Comparison of ENCODE assay signal across 8 cellular contexts in the genomic region with DNA sequence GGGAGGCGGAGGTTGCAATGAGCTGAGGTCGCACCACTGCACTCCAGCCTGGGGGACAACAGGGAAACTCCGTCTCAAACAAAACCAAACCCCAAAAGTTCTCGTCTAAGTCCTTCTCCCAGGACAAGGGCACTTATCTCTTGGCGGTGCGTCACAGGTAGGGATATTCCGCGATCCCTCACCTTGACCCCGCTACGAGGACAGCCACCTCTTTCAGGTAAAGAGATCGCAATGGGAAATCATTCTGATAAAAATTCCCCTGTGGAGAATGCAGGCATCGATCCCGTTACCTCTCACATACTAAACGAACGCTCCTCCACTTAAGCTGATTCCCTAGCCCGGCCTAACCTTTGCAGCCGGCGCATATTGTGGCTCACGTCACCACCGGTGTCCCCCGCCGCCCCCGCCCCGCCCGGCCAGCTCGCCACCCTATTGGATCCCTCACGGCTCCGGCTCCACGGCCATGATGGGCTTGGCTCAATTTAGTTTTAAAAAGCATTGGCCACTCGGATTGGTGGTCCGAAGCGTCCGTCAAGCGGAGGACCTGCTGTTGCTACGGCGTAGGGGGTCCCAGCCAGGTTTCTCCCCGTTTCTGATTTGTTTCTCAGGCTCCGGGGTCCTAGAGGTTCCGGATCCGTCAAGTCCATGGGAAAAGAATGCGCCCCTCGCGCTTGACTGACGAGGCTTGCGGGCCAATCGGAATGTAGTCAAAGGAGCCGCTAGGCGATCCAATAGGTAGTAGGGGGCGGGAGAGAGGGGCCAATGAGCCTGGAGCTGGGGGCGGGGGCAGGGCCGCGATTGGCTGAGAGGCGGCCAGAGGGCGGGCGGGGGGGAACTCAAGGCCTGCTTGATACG. TPM values are rescaled to one million over a fixed set of nuclear protein-coding genes. Genes with fewer than 3 reads are reported as not detected.
A peak's percentile ranks its signal among the peaks of the same experiment; 100 is the strongest.
DNase-seq lines count a peak whose midpoint lies in the region; ATAC-seq and TF ChIP-seq lines count a peak whose summit lies in the region.

No MANE protein-coding gene starts in this region.

- TF ChIP-seq CTCF in H9 (conservative IDR thresholded peaks at IDR 0.05): no peak
- no peak for TF ChIP-seq CTCF in RWPE2 (IDR thresholded peaks at IDR 0.05; ENCODE audit: poor library complexity, severe bottlenecking)
- TF ChIP-seq CTCF in fibroblast of the aortic adventitia (IDR thresholded peaks at IDR 0.05; ENCODE audit: insufficient read depth, low read length): no peak

- DNase-seq in ELF-1 (ENCODE audit: low read depth, low spot score) (peak; percentile 99), H9 (peak; percentile 99), M059J (ENCODE audit: low read depth) (peak; percentile 98), RWPE2 (ENCODE audit: low spot score) (peak; percentile 98), fibroblast of the aortic adventitia (ENCODE audit: low read depth) (peak; percentile 99)
- DNase-seq in activated effector memory CD4-positive, alpha-beta T cell treated with Interleukin-2 at 50 U/mL for 16 hours: peak; percentile 90
- DNase-seq in natural killer cell treated with Interleukin-12 subunit alpha and Interleukin-12 subunit beta and Interleukin-15 and Interleukin-18, amount 100 ng/mL, for 72 hours (ENCODE audit: low spot score): peak; percentile 97
- DNase-seq in stimulated activated naive CD4-positive, alpha-beta T cell (lab: John Stamatoyannopoulos, UW): peak; percentile 94 to 99 (median 98)

- peaks cover 28% of the 10 kb centered on the region for H3K36me3 ChIP-seq in RWPE2 (ENCODE audit: low read depth)

- H3K4me2 ChIP-seq in H9 (ENCODE audit: insufficient read depth, insufficient read length, low read length): peak overlapping the region; percentile 73

- no CpG with 5 or more reads among the region's 56 CpGs for WGBS in H9 (ENCODE audit: extremely low coverage, insufficient read length, low lambda C conversion rate)

- H2BK15ac ChIP-seq in H9 (ENCODE audit: low read depth, low read length): no peak overlapping the region

- H3K4me3 ChIP-seq in RWPE2 (ENCODE audit: severe bottlenecking) (peak overlapping the region; percentile 99), fibroblast of the aortic adventitia (ENCODE audit: low read depth, low read length) (peak overlapping the region; percentile 78)

- no peak overlapping the region for H2AK5ac ChIP-seq in H9 (ENCODE audit: insufficient read length, low read length)

- no peak overlapping the region for H3K23ac ChIP-seq in H9 (ENCODE audit: insufficient read length, low read depth, low read length)

- peak overlapping the region; percentile 96 for H3K14ac ChIP-seq in H9 (ENCODE audit: insufficient read depth, low read length)

- peak overlapping the region; percentile 88 for H2AFZ ChIP-seq in H9 (ENCODE audit: low read length)

- peaks cover 26 to 30% of the 10 kb centered on the region in 2 experiments for H3K4me1 Mint-ChIP-seq in H9
- H3K4me1 Mint-ChIP-seq in natural killer cell treated with Interleukin-12 subunit alpha and Interleukin-12 subunit beta and Interleukin-15 and Interleukin-18, amount 100 ng/mL, for 72 hours (ENCODE audit: low read depth in 2 of 2): peaks cover 36% of the 10 kb centered on the region in 2 donors

- peak overlapping the region; percentile 84 for H3K9ac ChIP-seq in H9 (ENCODE audit: extremely low read depth, insufficient read length, low read length)

- H3K4me1 ChIP-seq in H9 (ENCODE audit: insufficient read depth, low read length): peaks cover 4% of the 10 kb centered on the region
- H3K4me1 ChIP-seq in RWPE2 (ENCODE audit: insufficient read depth, poor library complexity, severe bottlenecking): no peaks in the 10 kb centered on the region

- peak overlapping the region; percentile 86 to 87 for H3K4me3 Mint-ChIP-seq in H9
- H3K4me3 Mint-ChIP-seq in natural killer cell treated with Interleukin-12 subunit alpha and Interleukin-12 subunit beta and Interleukin-15 and Interleukin-18, amount 100 ng/mL, for 72 hours: peak overlapping the region; percentile 91

- no peak overlapping the region for H4K91ac ChIP-seq in H9 (ENCODE audit: insufficient read length, low read depth, low read length)

- H3K9me3 Mint-ChIP-seq in H9: no peaks in the 10 kb centered on the region; a peak in 1 of 5 replicates
- H3K9me3 Mint-ChIP-seq in natural killer cell treated with Interleukin-12 subunit alpha and Interleukin-12 subunit beta and Interleukin-15 and Interleukin-18, amount 100 ng/mL, for 72 hours: no peaks in the 10 kb centered on the region

- peak; percentile 87 for ATAC-seq in RWPE2 (ENCODE audit: low read depth)
- peak; percentile 96 to 97 for ATAC-seq in natural killer cell treated with Interleukin-12 subunit alpha and Interleukin-12 subunit beta and Interleukin-15 and Interleukin-18, amount 100 ng/mL, for 72 hours

- H4K5ac ChIP-seq in H9 (ENCODE audit: insufficient read length, low read depth, low read length): no peak overlapping the region

- no peak overlapping the region for H3T11ph ChIP-seq in H9 (ENCODE audit: low read length)

- H3K36me3 Mint-ChIP-seq in H9 (ENCODE audit: insufficient read depth in 1 of 3, low read depth in 3 of 3): peaks cover 0 to 4% (median 4%) of the 10 kb centered on the region in 3 experiments; a peak in 3 of 7 replicates
- peaks cover 10% of the 10 kb centered on the region for H3K36me3 Mint-ChIP-seq in natural killer cell treated with Interleukin-12 subunit alpha and Interleukin-12 subunit beta and Interleukin-15 and Interleukin-18, amount 100 ng/mL, for 72 hours

- peak overlapping the region; percentile 41 for H2BK12ac ChIP-seq in H9 (ENCODE audit: insufficient read length, low read depth, low read length)

- H3K9me3 ChIP-seq in H9 (ENCODE audit: control insufficient read depth, low read depth, low read length): no peaks in the 10 kb centered on the region
- no peaks in the 10 kb centered on the region for H3K9me3 ChIP-seq in RWPE2 (ENCODE audit: severe bottlenecking)

- H3K18ac ChIP-seq in H9 (ENCODE audit: insufficient read length, low read depth, low read length): peak overlapping the region; percentile 98

- no peak overlapping the region for H3K4ac ChIP-seq in H9 (ENCODE audit: low read depth, low read length)

- H4K8ac ChIP-seq in H9 (replicated peaks; ENCODE audit: insufficient read length, low read depth, low read length): no peak overlapping the region

- H3K56ac ChIP-seq in H9 (ENCODE audit: insufficient read length, low read depth, low read length): peak overlapping the region; percentile 69

- no peak overlapping the region for H2BK5ac ChIP-seq in H9 (ENCODE audit: insufficient read length, low read length)

- H2BK120ac ChIP-seq in H9 (ENCODE audit: low read depth, low read length, poor library complexity, severe bottlenecking): no peak overlapping the region

- peaks cover 3% of the 10 kb centered on the region; the same call in 1 of the 2 replicates for H3K27me3 Mint-ChIP-seq in H9 (ENCODE audit: low read depth)
- no peaks in the 10 kb centered on the region for H3K27me3 Mint-ChIP-seq in natural killer cell treated with Interleukin-12 subunit alpha and Interleukin-12 subunit beta and Interleukin-15 and Interleukin-18, amount 100 ng/mL, for 72 hours

- no peak overlapping the region for H2BK20ac ChIP-seq in H9 (ENCODE audit: low read depth, low read length, poor library complexity, severe bottlenecking)

- H3K79me2 ChIP-seq in H9 (ENCODE audit: insufficient read depth, low read length): peaks cover 36% of the 10 kb centered on the region

- peak overlapping the region; percentile 94 to 99 (median 98); a peak in 6 of 7 replicates for H3K27ac Mint-ChIP-seq in H9
- peak overlapping the region; percentile 89 to 96 for H3K27ac Mint-ChIP-seq in natural killer cell treated with Interleukin-12 subunit alpha and Interleukin-12 subunit beta and Interleukin-15 and Interleukin-18, amount 100 ng/mL, for 72 hours

- no peaks in the 10 kb centered on the region for H3K79me1 ChIP-seq in H9 (ENCODE audit: insufficient read depth, low read depth, low read length, poor library complexity, severe bottlenecking)

- H3K27ac ChIP-seq in H9 (ENCODE audit: insufficient read length, low read depth, low read length): peak overlapping the region; percentile 82
- H3K27ac ChIP-seq in RWPE2 (ENCODE audit: poor library complexity, severe bottlenecking): peak overlapping the region; percentile 76

- H3K27me3 ChIP-seq in H9 (ENCODE audit: insufficient read depth, low read length): no peaks in the 10 kb centered on the region
- H3K27me3 ChIP-seq in RWPE2 (ENCODE audit: insufficient read depth, poor library complexity, severe bottlenecking): no peaks in the 10 kb centered on the region

- peaks cover 4% of the 10 kb centered on the region for H4K20me1 ChIP-seq in H9 (ENCODE audit: control insufficient read depth, insufficient read depth, insufficient read length)

- H3K23me2 ChIP-seq in H9 (ENCODE audit: insufficient read length, low read depth, low read length, poor library complexity, severe bottlenecking): peaks cover 6% of the 10 kb centered on the region

RNA-seq across cellular contexts. Expression of a gene that starts 0.4 kb away (rescaled TPM):
- total RNA-seq in H9 (2021) (138 and 139 TPM in 2 replicates), fibroblast of the aortic adventitia (ENCODE audit: low replicate concordance) (98.2 and 119 TPM in 2 replicates)
- 67.4 and 104 TPM in 2 replicates for total RNA-seq in M059J (2014; rRNA removed; shearing (Covaris generic))
- 100 to 1,000 TPM; 188 to 189 TPM for total RNA-seq in natural killer cell treated with Interleukin-12 subunit alpha and Interleukin-12 subunit beta and Interleukin-15 and Interleukin-18, amount 100 ng/mL, for 72 hours

Comparison
In these comparisons a context has a peak if more than half of its experiments do, and no peak if none do; other contexts are left out.
1. Peak in every context shown above with its lines: DNase-seq, ATAC-seq, H3K4me3 ChIP-seq and H3K27ac ChIP-seq.